Comparison of ENCODE assay signal across 1 cellular context in the genomic region with DNA sequence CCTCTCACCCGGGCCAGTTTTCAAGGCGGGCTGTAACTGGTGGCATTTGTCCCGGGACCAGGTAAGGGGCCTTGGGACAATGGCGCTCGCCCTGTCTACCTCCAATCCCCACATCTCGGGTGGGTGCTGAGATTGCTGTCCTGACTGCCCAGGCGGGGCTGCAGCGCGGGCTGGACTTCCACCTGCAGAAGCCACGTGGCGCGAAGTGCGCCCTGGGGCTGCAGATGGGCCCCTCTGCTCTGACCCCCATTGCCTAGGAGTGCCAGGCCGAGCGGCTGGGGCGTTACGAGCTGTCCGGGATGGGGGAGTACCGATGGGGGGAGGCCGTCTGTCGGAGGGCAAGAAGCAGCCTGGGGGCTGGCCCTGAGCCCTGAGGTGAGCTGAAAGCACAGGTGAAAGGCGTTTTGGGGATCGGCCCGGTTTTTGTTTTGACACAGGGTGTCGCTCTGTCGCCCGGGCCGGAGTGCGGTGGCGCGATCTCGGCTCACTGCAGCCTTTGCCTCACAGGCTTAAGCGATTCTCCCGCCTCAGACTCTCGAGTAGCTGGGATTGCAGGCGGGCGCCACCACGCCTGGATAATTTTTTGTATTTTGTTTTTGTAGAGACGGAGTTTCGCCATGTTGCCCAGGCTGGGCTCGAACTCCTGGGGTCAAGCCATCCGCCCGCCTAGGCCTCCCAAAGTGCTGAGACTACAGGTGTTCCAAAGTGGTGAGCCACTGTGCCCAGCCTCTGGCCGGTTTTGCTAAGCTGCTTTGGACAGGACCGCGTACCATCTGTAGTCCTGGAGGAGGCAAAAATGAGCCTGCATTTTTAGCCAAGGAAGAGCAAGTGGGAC.
TF ChIP-seq lines count a peak whose summit lies in the region.

A gene with protein sequence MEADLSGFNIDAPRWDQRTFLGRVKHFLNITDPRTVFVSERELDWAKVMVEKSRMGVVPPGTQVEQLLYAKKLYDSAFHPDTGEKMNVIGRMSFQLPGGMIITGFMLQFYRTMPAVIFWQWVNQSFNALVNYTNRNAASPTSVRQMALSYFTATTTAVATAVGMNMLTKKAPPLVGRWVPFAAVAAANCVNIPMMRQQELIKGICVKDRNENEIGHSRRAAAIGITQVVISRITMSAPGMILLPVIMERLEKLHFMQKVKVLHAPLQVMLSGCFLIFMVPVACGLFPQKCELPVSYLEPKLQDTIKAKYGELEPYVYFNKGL (plus strand): TSS at position 16 of the 835 bp plus-strand sequence. CDS start 12,001 bp downstream, outside the sequence.

TF ChIP-seq in K562, 482 proteins besides CTCF, POLR2A, EP300 and RAD21 (continued from another document and continues in another):
- TF ChIP-seq NR3C1 (CRISPR knock-in tag; IDR thresholded peaks at IDR 0.05) (no peak), ZNF24 (IDR thresholded peaks at IDR 0.05) (no peak), CREBBP (IDR thresholded peaks at IDR 0.05; ENCODE audit: low read depth, low read length) (no peak), NCOR1 (IDR thresholded peaks at IDR 0.05) (no peak), ZNF347 (CRISPR knock-in tag; IDR thresholded peaks at IDR 0.05; ENCODE audit: low read depth) (no peak), LCOR (CRISPR knock-in tag; IDR thresholded peaks at IDR 0.05) (peak; percentile 63; the same call in 1 of the 2 replicates), STAG1 (CRISPR knock-in tag; IDR thresholded peaks at IDR 0.05; ENCODE audit: borderline replicate concordance) (no peak), ZZZ3 (IDR thresholded peaks at IDR 0.05) (no peak), MEF2D (tag; conservative IDR thresholded peaks at IDR 0.05; ENCODE audit: low read depth) (no peak), LARP7 (IDR thresholded peaks at IDR 0.05) (no peak), U2AF2 (optimal IDR thresholded peaks at IDR 0.05; ENCODE audit: low read depth, low read length) (no peak), PURB (CRISPR knock-in tag; IDR thresholded peaks at IDR 0.05; ENCODE audit: low read depth) (no peak), SMARCA4 (IDR thresholded peaks at IDR 0.05) (peak; percentile 16; the same call in 1 of the 2 replicates), CBX3 (IDR thresholded peaks at IDR 0.05; ENCODE audit: borderline replicate concordance in 1 of 2, low read length in 2 of 2) (no peak), ZSCAN29 (IDR thresholded peaks at IDR 0.05) (no peak), TAF9B (IDR thresholded peaks at IDR 0.05; ENCODE audit: partially characterized antibody) (peak; percentile 59), ZNF384 (IDR thresholded peaks at IDR 0.05; ENCODE audit: low read depth, low read length) (no peak), FOXK2 (conservative IDR thresholded peaks at IDR 0.05 in 1 of 2, IDR thresholded peaks at IDR 0.05 in 1 of 2; ENCODE audit: low read depth in 2 of 2) (no peak), KLF13 (tag; IDR thresholded peaks at IDR 0.05; ENCODE audit: borderline replicate concordance, low read depth) (no peak), BRD9 (IDR thresholded peaks at IDR 0.05; ENCODE audit: low read depth, partially characterized antibody) (no peak), JUN (IDR thresholded peaks at IDR 0.05; ENCODE audit: borderline replicate concordance, low read depth, low read length) (no peak), JUN (CRISPR knock-in tag; IDR thresholded peaks at IDR 0.05; ENCODE audit: borderline replicate concordance) (no peak), SIRT6 (IDR thresholded peaks at IDR 0.05; ENCODE audit: low read depth, low read length) (no peak), RNF2 (IDR thresholded peaks at IDR 0.05) (peak; percentile 31; the same call in 1 of the 2 replicates), RFX1 (IDR thresholded peaks at IDR 0.05) (no peak), NFYB (IDR thresholded peaks at IDR 0.05; ENCODE audit: extremely low read depth, insufficient read length) (no peak), ZNF584 (CRISPR knock-in tag; IDR thresholded peaks at IDR 0.05; ENCODE audit: low read depth) (no peak), NR2C2 (CRISPR knock-in tag; IDR thresholded peaks at IDR 0.05) (no peak), NR2C2 (tag; IDR thresholded peaks at IDR 0.05) (no peak), TARDBP (IDR thresholded peaks at IDR 0.05) (no peak), RAD51 (IDR thresholded peaks at IDR 0.05; ENCODE audit: borderline replicate concordance, low read depth) (no peak), POLR2G (IDR thresholded peaks at IDR 0.05; ENCODE audit: low read depth, low read length) (peak; percentile 78), ZNF778 (CRISPR knock-in tag; IDR thresholded peaks at IDR 0.05) (no peak), NFATC3 (IDR thresholded peaks at IDR 0.05) (no peak)
- TF ChIP-seq, protein P1, sequence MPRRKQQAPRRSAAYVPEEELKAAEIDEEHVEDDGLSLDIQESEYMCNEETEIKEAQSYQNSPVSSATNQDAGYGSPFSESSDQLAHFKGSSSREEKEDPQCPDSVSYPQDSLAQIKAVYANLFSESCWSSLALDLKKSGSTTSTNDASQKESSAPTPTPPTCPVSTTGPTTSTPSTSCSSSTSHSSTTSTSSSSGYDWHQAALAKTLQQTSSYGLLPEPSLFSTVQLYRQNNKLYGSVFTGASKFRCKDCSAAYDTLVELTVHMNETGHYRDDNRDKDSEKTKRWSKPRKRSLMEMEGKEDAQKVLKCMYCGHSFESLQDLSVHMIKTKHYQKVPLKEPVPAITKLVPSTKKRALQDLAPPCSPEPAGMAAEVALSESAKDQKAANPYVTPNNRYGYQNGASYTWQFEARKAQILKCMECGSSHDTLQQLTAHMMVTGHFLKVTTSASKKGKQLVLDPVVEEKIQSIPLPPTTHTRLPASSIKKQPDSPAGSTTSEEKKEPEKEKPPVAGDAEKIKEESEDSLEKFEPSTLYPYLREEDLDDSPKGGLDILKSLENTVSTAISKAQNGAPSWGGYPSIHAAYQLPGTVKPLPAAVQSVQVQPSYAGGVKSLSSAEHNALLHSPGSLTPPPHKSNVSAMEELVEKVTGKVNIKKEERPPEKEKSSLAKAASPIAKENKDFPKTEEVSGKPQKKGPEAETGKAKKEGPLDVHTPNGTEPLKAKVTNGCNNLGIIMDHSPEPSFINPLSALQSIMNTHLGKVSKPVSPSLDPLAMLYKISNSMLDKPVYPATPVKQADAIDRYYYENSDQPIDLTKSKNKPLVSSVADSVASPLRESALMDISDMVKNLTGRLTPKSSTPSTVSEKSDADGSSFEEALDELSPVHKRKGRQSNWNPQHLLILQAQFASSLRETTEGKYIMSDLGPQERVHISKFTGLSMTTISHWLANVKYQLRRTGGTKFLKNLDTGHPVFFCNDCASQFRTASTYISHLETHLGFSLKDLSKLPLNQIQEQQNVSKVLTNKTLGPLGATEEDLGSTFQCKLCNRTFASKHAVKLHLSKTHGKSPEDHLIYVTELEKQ (CRISPR knock-in tag; IDR thresholded peaks at IDR 0.05), result no peak
- TF ChIP-seq, protein P2, sequence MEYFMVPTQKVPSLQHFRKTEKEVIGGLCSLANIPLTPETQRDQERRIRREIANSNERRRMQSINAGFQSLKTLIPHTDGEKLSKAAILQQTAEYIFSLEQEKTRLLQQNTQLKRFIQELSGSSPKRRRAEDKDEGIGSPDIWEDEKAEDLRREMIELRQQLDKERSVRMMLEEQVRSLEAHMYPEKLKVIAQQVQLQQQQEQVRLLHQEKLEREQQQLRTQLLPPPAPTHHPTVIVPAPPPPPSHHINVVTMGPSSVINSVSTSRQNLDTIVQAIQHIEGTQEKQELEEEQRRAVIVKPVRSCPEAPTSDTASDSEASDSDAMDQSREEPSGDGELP (CRISPR knock-in tag; IDR thresholded peaks at IDR 0.05; ENCODE audit: borderline replicate concordance), result no peak
- TF ChIP-seq, protein P3, sequence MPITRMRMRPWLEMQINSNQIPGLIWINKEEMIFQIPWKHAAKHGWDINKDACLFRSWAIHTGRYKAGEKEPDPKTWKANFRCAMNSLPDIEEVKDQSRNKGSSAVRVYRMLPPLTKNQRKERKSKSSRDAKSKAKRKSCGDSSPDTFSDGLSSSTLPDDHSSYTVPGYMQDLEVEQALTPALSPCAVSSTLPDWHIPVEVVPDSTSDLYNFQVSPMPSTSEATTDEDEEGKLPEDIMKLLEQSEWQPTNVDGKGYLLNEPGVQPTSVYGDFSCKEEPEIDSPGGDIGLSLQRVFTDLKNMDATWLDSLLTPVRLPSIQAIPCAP (CRISPR knock-in tag; IDR thresholded peaks at IDR 0.05; ENCODE audit: borderline replicate concordance), result 0 out of 2 replicates have a peak, but pooled peaks have one; percentile 81
- TF ChIP-seq, protein P4, sequence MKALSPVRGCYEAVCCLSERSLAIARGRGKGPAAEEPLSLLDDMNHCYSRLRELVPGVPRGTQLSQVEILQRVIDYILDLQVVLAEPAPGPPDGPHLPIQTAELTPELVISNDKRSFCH (CRISPR knock-in tag; IDR thresholded peaks at IDR 0.05), result no peak
- TF ChIP-seq, protein P4 (tag; IDR thresholded peaks at IDR 0.05), result no peak
- TF ChIP-seq, protein P5, sequence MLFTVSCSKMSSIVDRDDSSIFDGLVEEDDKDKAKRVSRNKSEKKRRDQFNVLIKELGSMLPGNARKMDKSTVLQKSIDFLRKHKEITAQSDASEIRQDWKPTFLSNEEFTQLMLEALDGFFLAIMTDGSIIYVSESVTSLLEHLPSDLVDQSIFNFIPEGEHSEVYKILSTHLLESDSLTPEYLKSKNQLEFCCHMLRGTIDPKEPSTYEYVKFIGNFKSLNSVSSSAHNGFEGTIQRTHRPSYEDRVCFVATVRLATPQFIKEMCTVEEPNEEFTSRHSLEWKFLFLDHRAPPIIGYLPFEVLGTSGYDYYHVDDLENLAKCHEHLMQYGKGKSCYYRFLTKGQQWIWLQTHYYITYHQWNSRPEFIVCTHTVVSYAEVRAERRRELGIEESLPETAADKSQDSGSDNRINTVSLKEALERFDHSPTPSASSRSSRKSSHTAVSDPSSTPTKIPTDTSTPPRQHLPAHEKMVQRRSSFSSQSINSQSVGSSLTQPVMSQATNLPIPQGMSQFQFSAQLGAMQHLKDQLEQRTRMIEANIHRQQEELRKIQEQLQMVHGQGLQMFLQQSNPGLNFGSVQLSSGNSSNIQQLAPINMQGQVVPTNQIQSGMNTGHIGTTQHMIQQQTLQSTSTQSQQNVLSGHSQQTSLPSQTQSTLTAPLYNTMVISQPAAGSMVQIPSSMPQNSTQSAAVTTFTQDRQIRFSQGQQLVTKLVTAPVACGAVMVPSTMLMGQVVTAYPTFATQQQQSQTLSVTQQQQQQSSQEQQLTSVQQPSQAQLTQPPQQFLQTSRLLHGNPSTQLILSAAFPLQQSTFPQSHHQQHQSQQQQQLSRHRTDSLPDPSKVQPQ (CRISPR knock-in tag; IDR thresholded peaks at IDR 0.05; ENCODE audit: borderline replicate concordance), result no peak
- TF ChIP-seq, protein P6, sequence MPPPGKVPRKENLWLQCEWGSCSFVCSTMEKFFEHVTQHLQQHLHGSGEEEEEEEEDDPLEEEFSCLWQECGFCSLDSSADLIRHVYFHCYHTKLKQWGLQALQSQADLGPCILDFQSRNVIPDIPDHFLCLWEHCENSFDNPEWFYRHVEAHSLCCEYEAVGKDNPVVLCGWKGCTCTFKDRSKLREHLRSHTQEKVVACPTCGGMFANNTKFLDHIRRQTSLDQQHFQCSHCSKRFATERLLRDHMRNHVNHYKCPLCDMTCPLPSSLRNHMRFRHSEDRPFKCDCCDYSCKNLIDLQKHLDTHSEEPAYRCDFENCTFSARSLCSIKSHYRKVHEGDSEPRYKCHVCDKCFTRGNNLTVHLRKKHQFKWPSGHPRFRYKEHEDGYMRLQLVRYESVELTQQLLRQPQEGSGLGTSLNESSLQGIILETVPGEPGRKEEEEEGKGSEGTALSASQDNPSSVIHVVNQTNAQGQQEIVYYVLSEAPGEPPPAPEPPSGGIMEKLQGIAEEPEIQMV (tag; conservative IDR thresholded peaks at IDR 0.05; ENCODE audit: low read depth), result no peak
- TF ChIP-seq, protein P7, sequence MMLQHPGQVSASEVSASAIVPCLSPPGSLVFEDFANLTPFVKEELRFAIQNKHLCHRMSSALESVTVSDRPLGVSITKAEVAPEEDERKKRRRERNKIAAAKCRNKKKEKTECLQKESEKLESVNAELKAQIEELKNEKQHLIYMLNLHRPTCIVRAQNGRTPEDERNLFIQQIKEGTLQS (IDR thresholded peaks at IDR 0.05), result no peak
- TF ChIP-seq, protein P7 (CRISPR knock-in tag; conservative IDR thresholded peaks at IDR 0.05), result no peak
- TF ChIP-seq, protein P8, sequence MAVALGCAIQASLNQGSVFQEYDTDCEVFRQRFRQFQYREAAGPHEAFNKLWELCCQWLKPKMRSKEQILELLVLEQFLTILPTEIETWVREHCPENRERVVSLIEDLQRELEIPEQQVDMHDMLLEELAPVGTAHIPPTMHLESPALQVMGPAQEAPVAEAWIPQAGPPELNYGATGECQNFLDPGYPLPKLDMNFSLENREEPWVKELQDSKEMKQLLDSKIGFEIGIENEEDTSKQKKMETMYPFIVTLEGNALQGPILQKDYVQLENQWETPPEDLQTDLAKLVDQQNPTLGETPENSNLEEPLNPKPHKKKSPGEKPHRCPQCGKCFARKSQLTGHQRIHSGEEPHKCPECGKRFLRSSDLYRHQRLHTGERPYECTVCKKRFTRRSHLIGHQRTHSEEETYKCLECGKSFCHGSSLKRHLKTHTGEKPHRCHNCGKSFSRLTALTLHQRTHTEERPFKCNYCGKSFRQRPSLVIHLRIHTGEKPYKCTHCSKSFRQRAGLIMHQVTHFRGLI (CRISPR knock-in tag; IDR thresholded peaks at IDR 0.05), result no peak
